1 cellular context compared by ENCODE assay signal in the genomic region with DNA sequence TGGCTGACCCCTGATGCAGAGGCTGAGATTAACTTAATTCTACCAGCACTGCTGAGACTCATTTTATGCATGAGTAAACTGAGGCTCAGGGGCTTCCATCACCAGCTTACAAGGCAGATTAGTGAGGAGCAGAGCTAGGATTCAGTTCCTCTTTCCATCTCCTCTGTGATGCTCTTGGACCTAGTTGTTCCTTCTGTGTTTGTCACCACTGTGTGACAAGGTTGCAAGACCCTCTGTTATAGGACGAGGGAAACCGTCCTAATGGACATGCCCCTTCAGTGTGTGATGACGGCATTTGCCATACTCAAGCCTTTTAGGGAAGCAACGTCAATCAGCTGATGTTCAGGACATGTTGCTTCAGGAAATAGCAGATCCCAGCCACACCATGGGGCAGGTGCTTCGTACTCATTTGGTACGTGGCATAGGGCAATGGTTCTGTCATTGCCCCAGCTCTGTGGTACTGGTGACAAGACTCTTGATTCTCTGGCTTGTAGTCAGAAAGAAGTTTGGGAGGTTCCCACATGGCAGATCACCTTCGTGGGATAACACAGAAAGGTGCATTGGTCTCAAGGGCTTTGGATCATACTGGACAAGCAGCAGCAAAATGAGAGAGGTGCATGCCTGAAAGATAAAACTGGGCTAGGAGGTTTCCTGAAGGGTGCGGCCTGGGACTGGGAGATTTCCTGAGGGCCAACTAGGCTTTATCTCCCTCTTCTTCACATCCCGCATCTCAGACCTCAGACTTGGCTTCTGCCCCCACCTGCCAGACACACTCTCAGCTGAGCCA.
TF ChIP-seq lines count a peak whose summit lies in the region.

No MANE protein-coding gene starts in this region.

TF ChIP-seq in H1, 55 proteins besides CTCF, POLR2A, EP300 and RAD21:
- TF ChIP-seq BRCA1 (IDR thresholded peaks at IDR 0.05; ENCODE audit: low read depth, low read length), result no peak
